ENCODE assay signal across 34 cellular contexts in genomic region chr2:240803191-240803590, GRCh38. TPM values are rescaled to one million over a fixed set of nuclear protein-coding genes. Genes with fewer than 3 reads are reported as not detected.
"Had no signal": no experiment of that assay in that cellular context is flagged by ENCODE, and none has a peak within 500 bp of the region (broad histone marks: within the 10 kb centered on the region; RNA-seq: fewer than 3 reads in every experiment).

No MANE protein-coding gene starts in this region.

- H3K4me1 ChIP-seq: Peyer's patch had no signal

- H3K36me3 Mint-ChIP-seq: activated CD4-positive, alpha-beta memory T cell treated with anti-CD3 and anti-CD28 coated beads for 36 hours; activated naive CD8-positive, alpha-beta T cell treated with anti-CD3 and anti-CD28 coated beads for 36 hours; IgD-negative memory B cell had no signal

- ATAC-seq: activated CD4-positive, alpha-beta T cell treated with anti-CD3 and anti-CD28 coated beads for 36 hours; activated CD4-positive, CD25-positive, alpha-beta regulatory T cell treated with anti-CD3 and anti-CD28 coated beads, Interleukin-2, amount 50 U/mL, for 24 hours; activated T-cell treated with anti-CD3 and anti-CD28 coated beads, Interleukin-2, amount 50 U/mL, for 4 hours; PC-3; SK-N-SH treated with all-trans-retinoic acid at 6 μM for 48 hours had no signal

- H3K4me3 Mint-ChIP-seq: activated CD4-positive, alpha-beta memory T cell treated with anti-CD3 and anti-CD28 coated beads for 36 hours; activated CD4-positive, alpha-beta T cell treated with anti-CD3 and anti-CD28 coated beads for 36 hours; activated naive CD8-positive, alpha-beta T cell treated with anti-CD3 and anti-CD28 coated beads for 36 hours; activated T-cell treated with anti-CD3 and anti-CD28 coated beads, Interleukin-2, amount 50 U/mL, for 4 hours; activated T-helper 1 cell treated with anti-CD3 and anti-CD28 coated beads, Interleukin-12 subunit alpha, Interleukin-12 subunit beta, Interleukin-2, Interleukin-4 antibody, amounts not matched to agents 30 ng/mL and 10 ng/mL and 1 ng/mL, durations not matched to agents 14 hours and 24 hours and 36 hours; IgD-negative memory B cell had no signal

- H3K9me3 Mint-ChIP-seq: activated CD4-positive, alpha-beta memory T cell treated with anti-CD3 and anti-CD28 coated beads for 36 hours; activated naive CD8-positive, alpha-beta T cell treated with anti-CD3 and anti-CD28 coated beads for 36 hours; activated T-helper 1 cell treated with anti-CD3 and anti-CD28 coated beads, Interleukin-12 subunit alpha, Interleukin-12 subunit beta, Interleukin-2, Interleukin-4 antibody, amounts not matched to agents 30 ng/mL and 10 ng/mL and 1 ng/mL, durations not matched to agents 14 hours and 24 hours and 36 hours had no signal

- H3K4me1 Mint-ChIP-seq: activated CD4-positive, alpha-beta T cell treated with anti-CD3 and anti-CD28 coated beads for 36 hours; activated naive CD8-positive, alpha-beta T cell treated with anti-CD3 and anti-CD28 coated beads for 36 hours had no signal

- H3K27ac Mint-ChIP-seq: activated CD4-positive, alpha-beta memory T cell treated with anti-CD3 and anti-CD28 coated beads for 36 hours; activated CD4-positive, alpha-beta T cell treated with anti-CD3 and anti-CD28 coated beads for 36 hours; activated naive CD8-positive, alpha-beta T cell treated with anti-CD3 and anti-CD28 coated beads for 36 hours; activated T-helper 1 cell treated with anti-CD3 and anti-CD28 coated beads, Interleukin-12 subunit alpha, Interleukin-12 subunit beta, Interleukin-2, Interleukin-4 antibody, amounts not matched to agents 30 ng/mL and 10 ng/mL and 1 ng/mL, durations not matched to agents 14 hours and 24 hours and 36 hours; IgD-negative memory B cell had no signal

- H3K4me3 ChIP-seq: Peyer's patch had no signal

- H3K27ac ChIP-seq: brain microvascular endothelial cell, Peyer's patch, WERI-Rb-1 had no signal

- H3K36me3 ChIP-seq: brain microvascular endothelial cell, Peyer's patch had no signal

- DNase-seq: activated CD4-positive, alpha-beta memory T cell treated with anti-CD3 and anti-CD28 coated beads for 36 hours; activated CD4-positive, alpha-beta T cell treated with anti-CD3 and anti-CD28 coated beads for 36 hours; activated CD4-positive, alpha-beta T cell treated with anti-CD3 and anti-CD28 coated beads, Interleukin-2, amount 50 U/mL, for 1 hour; activated naive CD4-positive, alpha-beta T cell; activated naive CD4-positive, alpha-beta T cell treated with anti-CD3 and anti-CD28 coated beads, Interleukin-2, amount 50 U/mL, for 16 hours; activated naive CD8-positive, alpha-beta T cell treated with anti-CD3 and anti-CD28 coated beads for 36 hours; activated T-cell treated with anti-CD3 and anti-CD28 coated beads, Interleukin-2, amount 50 U/mL, for 4 hours; amniotic stem cell; brain microvascular endothelial cell; central memory CD4-positive, alpha-beta T cell; Karpas-422; KBM-7; NCI-H1105; NCI-H1417 treated with DMSO at 0.1 percent for 48 hours; NCI-H187 treated with DMSO at 0.1 percent for 48 hours; NCI-H2081; NCI-H2171 treated with DMSO at 0.1 percent for 48 hours; NCI-H2227 treated with DMSO at 0.1 percent for 48 hours; NCI-H446 treated with DMSO at 0.1 percent for 48 hours; NCI-H524; NCI-H69; PC-3; RPMI8226; SIG-M5; T-helper 1 cell; T-helper 2 cell; T-helper 9 cell; WERI-Rb-1 had no signal

- H3K27me3 ChIP-seq: Peyer's patch had no signal

RNA-seq across cellular contexts. Expression of gene KIF1A, which starts 16.8 kb away (rescaled TPM):
- total RNA-seq: MCF 10A, PC-3 had no signal
- polyA plus RNA-seq: IgD-negative memory B cell had no signal
